ENCODE assay signal across 25 cellular contexts in genomic region chr10:24307696-24308476, GRCh38.
DNase-seq lines count a peak whose midpoint lies in the region; ATAC-seq, FAIRE-seq and TF ChIP-seq lines count a peak whose summit lies in the region.
"Had no signal": no experiment of that assay in that cellular context is flagged by ENCODE, and none has a peak within 500 bp of the region (broad histone marks: within the 10 kb centered on the region; RNA-seq: fewer than 3 reads in every experiment).

No MANE protein-coding gene starts in this region.

- TF ChIP-seq POLR2A in breast epithelium (IDR thresholded peaks at IDR 0.05) (no peak), upper lobe of left lung (IDR thresholded peaks at IDR 0.05) (no peak)

- H2AFZ ChIP-seq in mammary epithelial cell (ENCODE audit: low read depth, low read length), result no peak overlapping the region
- no peak overlapping the region for H2AFZ ChIP-seq in neuronal stem cell (ENCODE audit: low read length)
- H2AFZ ChIP-seq: GM23338 had no signal

- H4K8ac ChIP-seq in neuronal stem cell (ENCODE audit: low read depth, low read length), result no peak overlapping the region

- no peak overlapping the region for H2BK5ac ChIP-seq in neuronal stem cell (ENCODE audit: low read length)

- H3K23ac ChIP-seq in neuronal stem cell (ENCODE audit: low read depth, low read length, poor library complexity), result no peak overlapping the region

- peaks cover 40% of the 10 kb centered on the region for H3K79me2 ChIP-seq in mammary epithelial cell (ENCODE audit: insufficient read depth, low read length)

- H3K4me1 ChIP-seq in breast epithelium (peaks cover 3% of the 10 kb centered on the region in 2 donors), mammary epithelial cell (ENCODE audit: insufficient read depth, low read length) (peaks cover 19% of the 10 kb centered on the region), neuronal stem cell (ENCODE audit: control insufficient read depth in 2 of 2, insufficient read depth in 1 of 2, low read depth in 1 of 2, low read length in 2 of 2) (peaks cover 24 to 26% of the 10 kb centered on the region in 2 donors), upper lobe of left lung (peaks cover 11 to 17% (median 12%) of the 10 kb centered on the region in 4 donors)
- H3K4me1 ChIP-seq: transverse colon had no signal

- H3K27me3 ChIP-seq in breast epithelium (no peaks in the 10 kb centered on the region), mammary epithelial cell (ENCODE audit: insufficient read depth, low read length) (no peaks in the 10 kb centered on the region), neuronal stem cell (ENCODE audit: control insufficient read depth in 3 of 3, insufficient read depth in 3 of 3, low read depth in 1 of 3, low read length in 3 of 3) (no peaks in the 10 kb centered on the region), upper lobe of left lung (no peaks in the 10 kb centered on the region)
- H3K27me3 ChIP-seq: esophagus squamous epithelium, pancreas, transverse colon had no signal

- H3K27ac ChIP-seq in breast epithelium, result peak overlapping the region; percentile 30 to 67
- no peak overlapping the region for H3K27ac ChIP-seq in mammary epithelial cell (ENCODE audit: insufficient read depth, low read depth, low read length)
- H3K27ac ChIP-seq in neuronal stem cell (replicated peaks; ENCODE audit: low read length), result peak overlapping the region; percentile 49
- H3K27ac ChIP-seq in upper lobe of left lung, result no peak overlapping the region
- H3K27ac ChIP-seq: 22Rv1, esophagus squamous epithelium, HL-60, pancreas, transverse colon had no signal

- no TSS peak for BruUV-seq in mammary epithelial cell (replicated peaks; lab: Mats Ljungman, UMichigan)

- no peak overlapping the region for H3K4me2 ChIP-seq in mammary epithelial cell (ENCODE audit: insufficient read depth, low read depth, low read length)
- no peak overlapping the region for H3K4me2 ChIP-seq in neuronal stem cell (ENCODE audit: insufficient read depth, low read length, poor library complexity, severe bottlenecking)
- H3K4me2 ChIP-seq: GM23338 had no signal

- 74% methylated on average over 11 of the region's 11 CpGs for WGBS in mammary epithelial cell (ENCODE audit: low coverage, missing lambda C conversion rate)
- no CpG with 5 or more reads among the region's 11 CpGs for WGBS in neuronal stem cell (ENCODE audit: extremely low coverage in 2 of 2, insufficient read length in 2 of 2, insufficient replicate concordance in 1 of 2), 2 donors
- WGBS in upper lobe of left lung, 2 donors, result 68 to 76% methylated on average over 11 of the region's 11 CpGs

- FAIRE-seq in RCC 7860 (lab: Jason Lieb, UNC), result no peak
- FAIRE-seq: islet of Langerhans, pancreas had no signal

- no peak for TF ChIP-seq EP300 in upper lobe of left lung (IDR thresholded peaks at IDR 0.05)

- no peak overlapping the region for H2BK12ac ChIP-seq in neuronal stem cell (ENCODE audit: low read length)

- TF ChIP-seq CTCF in breast epithelium (IDR thresholded peaks at IDR 0.05), result no peak
- no peak for TF ChIP-seq CTCF in mammary epithelial cell (conservative IDR thresholded peaks at IDR 0.05 in 1 of 2, IDR thresholded peaks at IDR 0.05 in 1 of 2; ENCODE audit: extremely low read depth in 1 of 2, insufficient read depth in 1 of 2, low read depth in 1 of 2, low read length in 2 of 2)
- no peak for TF ChIP-seq CTCF in upper lobe of left lung (IDR thresholded peaks at IDR 0.05)

- in situ Hi-C loops in mammary epithelial cell (cut with MboI; ENCODE audit: low sequenced_read_pairs in 2 of 2), result no loop called here

- H3K14ac ChIP-seq in neuronal stem cell (ENCODE audit: low read length), result no peak overlapping the region

- no peak overlapping the region for H2BK120ac ChIP-seq in neuronal stem cell (ENCODE audit: low read depth, low read length)

- dilution Hi-C loops in mammary epithelial cell (cut with HindIII; ENCODE audit: low sequenced_read_pairs), result loop anchor here (5.0 kb wide), 2 partner anchors 49 to 51 kb away; no protein-coding TSS in a partner anchor

- H3K9ac ChIP-seq in mammary epithelial cell (ENCODE audit: insufficient read depth, low read length), result no peak overlapping the region
- H3K9ac ChIP-seq in neuronal stem cell (ENCODE audit: low read depth, low read length, poor library complexity), result no peak overlapping the region

- CTCF ChIA-PET in mammary epithelial cell (lab: Charles Lee; ENCODE audit: low non-redundant PET), result no interaction called here

- DNase-seq in breast epithelium (ENCODE audit: low spot score in 2 of 2), result peak in 1 of 2 donors; percentile 63
- DNase-seq in mammary epithelial cell, result no peak
- peak; percentile 42 for DNase-seq in left cardiac atrium
- no peak for DNase-seq in neuronal stem cell (ENCODE audit: low spot score)
- DNase-seq in NCI-H2029 (lab: John Stamatoyannopoulos, UW), result no peak
- no peak for DNase-seq in upper lobe of left lung
- DNase-seq in SHP77 treated with DMSO at 0.1 percent for 48 hours (lab: John Stamatoyannopoulos, UW), result no peak
- DNase-seq in RCC 7860 (ENCODE audit: low spot score), result no peak
- DNase-seq: activated effector memory CD4-positive, alpha-beta T cell treated with anti-CD3 and anti-CD28 coated beads, Interleukin-2, amount 50 U/mL, for 16 hours; COR-L47; DND-41; effector CD4-positive, alpha-beta T cell; esophagus squamous epithelium; naive thymus-derived CD4-positive, alpha-beta T cell; NCI-H1417 treated with DMSO at 0.1 percent for 48 hours; NCI-H748 treated with DMSO at 0.1 percent for 48 hours; pancreas; stimulated activated CD4-positive, alpha-beta T cell treated with anti-CD3 and anti-CD28 coated beads, Interleukin-2, amount 100 ng/mL, for 24 hours; stimulated activated naive CD4-positive, alpha-beta T cell; transverse colon had no signal

- H2AK5ac ChIP-seq in neuronal stem cell (ENCODE audit: low read depth, low read length), result no peak overlapping the region

- no peaks in the 10 kb centered on the region for H3K79me1 ChIP-seq in neuronal stem cell (ENCODE audit: low read depth, low read length)

- H3K18ac ChIP-seq in neuronal stem cell (ENCODE audit: low read length), result no peak overlapping the region

- H3K4ac ChIP-seq in neuronal stem cell (ENCODE audit: low read length), result no peak overlapping the region

- ATAC-seq in left cardiac atrium (peak; percentile 61 to 75), upper lobe of left lung (ENCODE audit: low FRiP score in 2 of 2) (no peak)
- ATAC-seq: GM23338; naive thymus-derived CD4-positive, alpha-beta T cell; pancreas had no signal

- H3K4me3 ChIP-seq in breast epithelium (no peak overlapping the region), mammary epithelial cell (replicated peaks in 1 of 3; ENCODE audit: insufficient read depth in 1 of 3, low read depth in 2 of 3, low read length in 3 of 3) (no peak overlapping the region), neuronal stem cell (ENCODE audit: low read length in 2 of 2) (no peak overlapping the region), upper lobe of left lung (no peak overlapping the region)
- H3K4me3 ChIP-seq: esophagus squamous epithelium, GM23338, pancreas, skin epidermis, transverse colon had no signal

- H4K20me1 ChIP-seq in mammary epithelial cell (ENCODE audit: insufficient read depth, low read length), result no peaks in the 10 kb centered on the region

- H3K9me3 ChIP-seq in breast epithelium (no peaks in the 10 kb centered on the region), mammary epithelial cell (replicated peaks; ENCODE audit: insufficient read depth, low read length) (no peaks in the 10 kb centered on the region), neuronal stem cell (replicated peaks in 1 of 2; ENCODE audit: control insufficient read depth in 2 of 2, insufficient read depth in 1 of 2, low read depth in 1 of 2, low read length in 2 of 2) (no peaks in the 10 kb centered on the region), upper lobe of left lung (no peaks in the 10 kb centered on the region)
- H3K9me3 ChIP-seq: esophagus squamous epithelium, pancreas, transverse colon had no signal

- intact Hi-C loops in breast epithelium (cut with DNase I; ENCODE audit: low total_unique reads) (loop anchor here (1.0 kb wide), 1 partner anchor 11 kb away; no protein-coding TSS in a partner anchor), mammary epithelial cell (cut with micrococcal nuclease) (no loop called here), left cardiac atrium (cut with DNase I) (no loop called here)

- no peaks in the 10 kb centered on the region for H3K36me3 ChIP-seq in breast epithelium
- H3K36me3 ChIP-seq in mammary epithelial cell (ENCODE audit: insufficient read depth, low read length), result peaks cover 3% of the 10 kb centered on the region
- H3K36me3 ChIP-seq in neuronal stem cell (replicated peaks in 1 of 2; ENCODE audit: control insufficient read depth in 2 of 2, insufficient read depth in 2 of 2, low read length in 2 of 2), result no peaks in the 10 kb centered on the region
- H3K36me3 ChIP-seq in upper lobe of left lung, result no peaks in the 10 kb centered on the region
- H3K36me3 ChIP-seq: pancreas, transverse colon had no signal

- H4K91ac ChIP-seq in neuronal stem cell (ENCODE audit: low read depth, low read length, poor library complexity), result no peak overlapping the region

- no peak overlapping the region for H2BK15ac ChIP-seq in neuronal stem cell (ENCODE audit: low read length)

Comparison
In these comparisons a context has a peak if more than half of its experiments do, and no peak if none do; other contexts are left out.
1. H3K27ac ChIP-seq: peak in breast epithelium (2 of 2) and neuronal stem cell (single experiment); none in mammary epithelial cell (single experiment) and upper lobe of left lung (0 of 4).
2. ATAC-seq: peak in left cardiac atrium (2 of 2); none in upper lobe of left lung (0 of 2).